Comparison of ENCODE assay signal across 24 cellular contexts in genomic region chr3:131077904-131078303, GRCh38.
"Had no signal": no experiment of that assay in that cellular context is flagged by ENCODE, and none has a peak within 500 bp of the region (broad histone marks: within the 10 kb centered on the region; RNA-seq: fewer than 3 reads in every experiment).

No MANE protein-coding gene starts in this region.

- ATAC-seq: activated naive CD8-positive, alpha-beta T cell treated with anti-CD3 and anti-CD28 coated beads, Interleukin-2, amount 50 U/mL, for 24 hours; left lobe of liver had no signal

- H3K4me1 ChIP-seq: prostate gland, vagina had no signal

- H3K27ac Mint-ChIP-seq: activated naive CD4-positive, alpha-beta T cell treated with anti-CD3 and anti-CD28 coated beads, Interleukin-2, amount 10 ng/mL, durations not matched to agents 7 days and 5 days; activated naive CD8-positive, alpha-beta T cell treated with anti-CD3 and anti-CD28 coated beads, Interleukin-2, amount 50 U/mL, for 24 hours; brain; stimulated activated naive CD8-positive, alpha-beta T cell treated with anti-CD3 and anti-CD28 coated beads, Interleukin-15, Interleukin-2, amounts not matched to agents 100 ng/mL and 50 ng/mL, for 24 hours had no signal

- H3K36me3 Mint-ChIP-seq: activated naive CD4-positive, alpha-beta T cell treated with anti-CD3 and anti-CD28 coated beads, Interleukin-2, amount 10 ng/mL, durations not matched to agents 7 days and 5 days; brain had no signal

- H3K4me3 Mint-ChIP-seq: activated naive CD4-positive, alpha-beta T cell treated with anti-CD3 and anti-CD28 coated beads, Interleukin-2, amount 10 ng/mL, durations not matched to agents 7 days and 5 days; activated naive CD8-positive, alpha-beta T cell treated with anti-CD3 and anti-CD28 coated beads, Interleukin-2, amount 50 U/mL, for 24 hours; brain; stimulated activated naive CD8-positive, alpha-beta T cell treated with anti-CD3 and anti-CD28 coated beads, Interleukin-15, Interleukin-2, amounts not matched to agents 100 ng/mL and 50 ng/mL, for 24 hours had no signal

- H3K9me3 Mint-ChIP-seq: activated naive CD4-positive, alpha-beta T cell treated with anti-CD3 and anti-CD28 coated beads, Interleukin-2, amount 10 ng/mL, durations not matched to agents 7 days and 5 days; activated naive CD8-positive, alpha-beta T cell treated with anti-CD3 and anti-CD28 coated beads, Interleukin-2, amount 50 U/mL, for 24 hours; brain; stimulated activated naive CD8-positive, alpha-beta T cell treated with anti-CD3 and anti-CD28 coated beads, Interleukin-15, Interleukin-2, amounts not matched to agents 100 ng/mL and 50 ng/mL, for 24 hours had no signal

- H3K4me3 ChIP-seq: dorsolateral prefrontal cortex, prostate gland, right atrium auricular region, vagina had no signal

- H3K9me3 ChIP-seq: prostate gland, right atrium auricular region, vagina had no signal

- H3K4me1 Mint-ChIP-seq: activated naive CD4-positive, alpha-beta T cell treated with anti-CD3 and anti-CD28 coated beads, Interleukin-2, amount 10 ng/mL, durations not matched to agents 7 days and 5 days; activated naive CD8-positive, alpha-beta T cell treated with anti-CD3 and anti-CD28 coated beads, Interleukin-2, amount 50 U/mL, for 24 hours had no signal

- H3K27me3 ChIP-seq: dorsolateral prefrontal cortex, right atrium auricular region, vagina had no signal

- H3K27me3 Mint-ChIP-seq: activated naive CD4-positive, alpha-beta T cell treated with anti-CD3 and anti-CD28 coated beads, Interleukin-2, amount 10 ng/mL, durations not matched to agents 7 days and 5 days; activated naive CD8-positive, alpha-beta T cell treated with anti-CD3 and anti-CD28 coated beads, Interleukin-2, amount 50 U/mL, for 24 hours; brain had no signal

- H3K36me3 ChIP-seq: prostate gland, right atrium auricular region, vagina had no signal

- FAIRE-seq: kidney had no signal

- DNase-seq: activated CD4-positive, alpha-beta T cell treated with anti-CD3 and anti-CD28 coated beads for 1 hour; activated CD8-positive, alpha-beta memory T cell treated with anti-CD3 and anti-CD28 coated beads for 24 hours; activated CD8-positive, alpha-beta memory T cell treated with anti-CD3 and anti-CD28 coated beads, Interleukin-2, amount 50 U/mL, for 48 hours; activated effector memory CD4-positive, alpha-beta T cell treated with Interleukin-2 at 50 U/mL for 16 hours; activated naive CD4-positive, alpha-beta T cell treated with anti-CD3 and anti-CD28 coated beads, Interleukin-2, amount 10 ng/mL, durations not matched to agents 7 days and 5 days; activated naive CD8-positive, alpha-beta T cell treated with anti-CD3 and anti-CD28 coated beads, Interleukin-2, amount 50 U/mL, for 24 hours; activated T-cell treated with anti-CD3 and anti-CD28 coated beads, Interleukin-2, amount 50 U/mL, for 48 hours; anterior cingulate cortex; caudate nucleus; dorsolateral prefrontal cortex; erythroblast; foreskin melanocyte; head of caudate nucleus; kidney; mammary epithelial cell; T-helper 2 cell; trophoblast cell had no signal

- H3K27ac ChIP-seq: dorsolateral prefrontal cortex, prostate gland, right atrium auricular region, vagina, VCaP had no signal
